ENCODE assay signal across 27 cellular contexts in genomic region chr17:60968266-60968665, GRCh38.
"Had no signal": no experiment of that assay in that cellular context is flagged by ENCODE, and none has a peak within 500 bp of the region (broad histone marks: within the 10 kb centered on the region; RNA-seq: fewer than 3 reads in every experiment).

No MANE protein-coding gene starts in this region.

- DNase-seq: cerebellar nuclear complex; colonic mucosa; cortex of kidney; effector CD8-positive, alpha-beta T cell; effector memory CD8-positive, alpha-beta T cell; endodermal cell; erythroblast; esophagus squamous epithelium; foreskin fibroblast; foreskin melanocyte; gastrocnemius medialis; glutamatergic neuron; head of caudate nucleus; heart right ventricle; hippocampal formation; kidney; kidney glomerular epithelial cell; left colon; left ventricle myocardium inferior; mammary epithelial cell; midbrain had no signal

- H3K4me1 ChIP-seq: colonic mucosa, esophagus squamous epithelium, gastrocnemius medialis, heart right ventricle, left ventricle myocardium inferior had no signal

- H3K27ac ChIP-seq: colonic mucosa, epithelial cell of prostate, esophagus squamous epithelium, gastrocnemius medialis, heart right ventricle, left ventricle myocardium inferior had no signal

- H3K9me3 ChIP-seq: colonic mucosa, gastrocnemius medialis had no signal

- FAIRE-seq: endometrium, islet of Langerhans, kidney had no signal

- H3K4me3 ChIP-seq: colonic mucosa, esophagus squamous epithelium, gastrocnemius medialis, heart right ventricle, left ventricle myocardium inferior, lung had no signal

- H3K36me3 ChIP-seq: colonic mucosa, esophagus squamous epithelium, gastrocnemius medialis, heart right ventricle, left ventricle myocardium inferior had no signal

- ATAC-seq: effector memory CD8-positive, alpha-beta T cell; esophagus mucosa; gastrocnemius medialis; heart right ventricle; left colon; left lobe of liver had no signal

- H3K27me3 ChIP-seq: colonic mucosa, esophagus squamous epithelium, gastrocnemius medialis, heart right ventricle had no signal
